Comparison of ENCODE assay signal across 1 cellular context in genomic region chr19:10288662-10289166, GRCh38.
TF ChIP-seq lines count a peak whose summit lies in the region.

No MANE protein-coding gene starts in this region.

TF ChIP-seq in GM12878, 131 proteins besides CTCF, POLR2A, EP300 and RAD21 (continues in another document):
- TF ChIP-seq ATF7 (IDR thresholded peaks at IDR 0.05; ENCODE audit: low read depth) (no peak), STAT1 (conservative IDR thresholded peaks at IDR 0.05) (0 out of 2 replicates have a peak, but pooled peaks have one; percentile 23), ZNF24 (IDR thresholded peaks at IDR 0.05) (no peak), ZSCAN29 (IDR thresholded peaks at IDR 0.05) (no peak), KLF5 (IDR thresholded peaks at IDR 0.05; ENCODE audit: partially characterized antibody) (peak; percentile 31), FOXM1 (IDR thresholded peaks at IDR 0.05; ENCODE audit: low read depth, low read length) (no peak), ZNF622 (IDR thresholded peaks at IDR 0.05) (no peak), CHD1 (IDR thresholded peaks at IDR 0.05; ENCODE audit: low read depth, low read length) (no peak), SMAD5 (IDR thresholded peaks at IDR 0.05; ENCODE audit: low read depth) (no peak), POLR2AphosphoS2 (IDR thresholded peaks at IDR 0.05; ENCODE audit: low read depth, low read length) (no peak), CUX1 (IDR thresholded peaks at IDR 0.05; ENCODE audit: insufficient replicate concordance, low read depth, low read length) (no peak), TCF3 (IDR thresholded peaks at IDR 0.05; ENCODE audit: borderline replicate concordance, insufficient read depth, low read depth, low read length) (no peak), USF2 (IDR thresholded peaks at IDR 0.05; ENCODE audit: borderline replicate concordance, low read depth, low read length) (no peak), BRCA1 (IDR thresholded peaks at IDR 0.05; ENCODE audit: low read depth, low read length) (no peak), E4F1 (IDR thresholded peaks at IDR 0.05; ENCODE audit: borderline replicate concordance, partially characterized antibody) (no peak), JUNB (IDR thresholded peaks at IDR 0.05) (no peak), TARDBP (IDR thresholded peaks at IDR 0.05; ENCODE audit: borderline replicate concordance) (no peak), SIX5 (IDR thresholded peaks at IDR 0.05; ENCODE audit: low read depth, low read length, severe bottlenecking) (no peak), SREBF1 (IDR thresholded peaks at IDR 0.05; ENCODE audit: low read length) (no peak), CEBPB (IDR thresholded peaks at IDR 0.05; ENCODE audit: borderline replicate concordance in 1 of 2, low read depth in 2 of 2, low read length in 2 of 2) (no peak), ZZZ3 (IDR thresholded peaks at IDR 0.05; ENCODE audit: control insufficient read depth, insufficient read length, low read depth) (no peak), IRF3 (IDR thresholded peaks at IDR 0.05) (no peak), EED (IDR thresholded peaks at IDR 0.05; ENCODE audit: low read depth) (no peak), NR2C2 (IDR thresholded peaks at IDR 0.05; ENCODE audit: borderline replicate concordance, control insufficient read depth, insufficient read length, low read depth) (no peak), SMARCA5 (IDR thresholded peaks at IDR 0.05) (0 out of 2 replicates have a peak, but pooled peaks have one; percentile 26), TCF12 (IDR thresholded peaks at IDR 0.05; ENCODE audit: low read depth, low read length) (no peak), CREB1 (IDR thresholded peaks at IDR 0.05; ENCODE audit: low read depth) (0 out of 2 replicates have a peak, but pooled peaks have one; percentile 2), HDAC2 (IDR thresholded peaks at IDR 0.05) (no peak), CHD2 (IDR thresholded peaks at IDR 0.05; ENCODE audit: borderline replicate concordance, low read depth, low read length) (0 out of 2 replicates have a peak, but pooled peaks have one; percentile 2), NBN (IDR thresholded peaks at IDR 0.05) (peak; percentile 33; the same call in 1 of the 2 replicates), FOS (IDR thresholded peaks at IDR 0.05; ENCODE audit: borderline replicate concordance, extremely low read depth, insufficient read length) (no peak), MTA3 (IDR thresholded peaks at IDR 0.05; ENCODE audit: borderline replicate concordance, low read length) (no peak), TCF7 (IDR thresholded peaks at IDR 0.05; ENCODE audit: borderline replicate concordance) (no peak), RBBP5 (conservative IDR thresholded peaks at IDR 0.05) (no peak), BCL11A (IDR thresholded peaks at IDR 0.05; ENCODE audit: low read depth, low read length) (no peak), HDAC6 (IDR thresholded peaks at IDR 0.05; ENCODE audit: unreplicated experiment) (no peak), NR2C1 (IDR thresholded peaks at IDR 0.05) (no peak)
- TF ChIP-seq, protein P1, sequence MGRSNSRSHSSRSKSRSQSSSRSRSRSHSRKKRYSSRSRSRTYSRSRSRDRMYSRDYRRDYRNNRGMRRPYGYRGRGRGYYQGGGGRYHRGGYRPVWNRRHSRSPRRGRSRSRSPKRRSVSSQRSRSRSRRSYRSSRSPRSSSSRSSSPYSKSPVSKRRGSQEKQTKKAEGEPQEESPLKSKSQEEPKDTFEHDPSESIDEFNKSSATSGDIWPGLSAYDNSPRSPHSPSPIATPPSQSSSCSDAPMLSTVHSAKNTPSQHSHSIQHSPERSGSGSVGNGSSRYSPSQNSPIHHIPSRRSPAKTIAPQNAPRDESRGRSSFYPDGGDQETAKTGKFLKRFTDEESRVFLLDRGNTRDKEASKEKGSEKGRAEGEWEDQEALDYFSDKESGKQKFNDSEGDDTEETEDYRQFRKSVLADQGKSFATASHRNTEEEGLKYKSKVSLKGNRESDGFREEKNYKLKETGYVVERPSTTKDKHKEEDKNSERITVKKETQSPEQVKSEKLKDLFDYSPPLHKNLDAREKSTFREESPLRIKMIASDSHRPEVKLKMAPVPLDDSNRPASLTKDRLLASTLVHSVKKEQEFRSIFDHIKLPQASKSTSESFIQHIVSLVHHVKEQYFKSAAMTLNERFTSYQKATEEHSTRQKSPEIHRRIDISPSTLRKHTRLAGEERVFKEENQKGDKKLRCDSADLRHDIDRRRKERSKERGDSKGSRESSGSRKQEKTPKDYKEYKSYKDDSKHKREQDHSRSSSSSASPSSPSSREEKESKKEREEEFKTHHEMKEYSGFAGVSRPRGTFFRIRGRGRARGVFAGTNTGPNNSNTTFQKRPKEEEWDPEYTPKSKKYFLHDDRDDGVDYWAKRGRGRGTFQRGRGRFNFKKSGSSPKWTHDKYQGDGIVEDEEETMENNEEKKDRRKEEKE (IDR thresholded peaks at IDR 0.05): no peak
- TF ChIP-seq, protein P2, sequence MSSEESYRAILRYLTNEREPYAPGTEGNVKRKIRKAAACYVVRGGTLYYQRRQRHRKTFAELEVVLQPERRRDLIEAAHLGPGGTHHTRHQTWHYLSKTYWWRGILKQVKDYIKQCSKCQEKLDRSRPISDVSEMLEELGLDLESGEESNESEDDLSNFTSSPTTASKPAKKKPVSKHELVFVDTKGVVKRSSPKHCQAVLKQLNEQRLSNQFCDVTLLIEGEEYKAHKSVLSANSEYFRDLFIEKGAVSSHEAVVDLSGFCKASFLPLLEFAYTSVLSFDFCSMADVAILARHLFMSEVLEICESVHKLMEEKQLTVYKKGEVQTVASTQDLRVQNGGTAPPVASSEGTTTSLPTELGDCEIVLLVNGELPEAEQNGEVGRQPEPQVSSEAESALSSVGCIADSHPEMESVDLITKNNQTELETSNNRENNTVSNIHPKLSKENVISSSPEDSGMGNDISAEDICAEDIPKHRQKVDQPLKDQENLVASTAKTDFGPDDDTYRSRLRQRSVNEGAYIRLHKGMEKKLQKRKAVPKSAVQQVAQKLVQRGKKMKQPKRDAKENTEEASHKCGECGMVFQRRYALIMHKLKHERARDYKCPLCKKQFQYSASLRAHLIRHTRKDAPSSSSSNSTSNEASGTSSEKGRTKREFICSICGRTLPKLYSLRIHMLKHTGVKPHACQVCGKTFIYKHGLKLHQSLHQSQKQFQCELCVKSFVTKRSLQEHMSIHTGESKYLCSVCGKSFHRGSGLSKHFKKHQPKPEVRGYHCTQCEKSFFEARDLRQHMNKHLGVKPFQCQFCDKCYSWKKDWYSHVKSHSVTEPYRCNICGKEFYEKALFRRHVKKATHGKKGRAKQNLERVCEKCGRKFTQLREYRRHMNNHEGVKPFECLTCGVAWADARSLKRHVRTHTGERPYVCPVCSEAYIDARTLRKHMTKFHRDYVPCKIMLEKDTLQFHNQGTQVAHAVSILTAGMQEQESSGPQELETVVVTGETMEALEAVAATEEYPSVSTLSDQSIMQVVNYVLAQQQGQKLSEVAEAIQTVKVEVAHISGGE (CRISPR knock-in tag; IDR thresholded peaks at IDR 0.05): no peak
- TF ChIP-seq, protein P3, sequence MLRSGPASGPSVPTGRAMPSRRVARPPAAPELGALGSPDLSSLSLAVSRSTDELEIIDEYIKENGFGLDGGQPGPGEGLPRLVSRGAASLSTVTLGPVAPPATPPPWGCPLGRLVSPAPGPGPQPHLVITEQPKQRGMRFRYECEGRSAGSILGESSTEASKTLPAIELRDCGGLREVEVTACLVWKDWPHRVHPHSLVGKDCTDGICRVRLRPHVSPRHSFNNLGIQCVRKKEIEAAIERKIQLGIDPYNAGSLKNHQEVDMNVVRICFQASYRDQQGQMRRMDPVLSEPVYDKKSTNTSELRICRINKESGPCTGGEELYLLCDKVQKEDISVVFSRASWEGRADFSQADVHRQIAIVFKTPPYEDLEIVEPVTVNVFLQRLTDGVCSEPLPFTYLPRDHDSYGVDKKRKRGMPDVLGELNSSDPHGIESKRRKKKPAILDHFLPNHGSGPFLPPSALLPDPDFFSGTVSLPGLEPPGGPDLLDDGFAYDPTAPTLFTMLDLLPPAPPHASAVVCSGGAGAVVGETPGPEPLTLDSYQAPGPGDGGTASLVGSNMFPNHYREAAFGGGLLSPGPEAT (IDR thresholded peaks at IDR 0.05; ENCODE audit: low read depth): no peak
- TF ChIP-seq, protein P4, sequence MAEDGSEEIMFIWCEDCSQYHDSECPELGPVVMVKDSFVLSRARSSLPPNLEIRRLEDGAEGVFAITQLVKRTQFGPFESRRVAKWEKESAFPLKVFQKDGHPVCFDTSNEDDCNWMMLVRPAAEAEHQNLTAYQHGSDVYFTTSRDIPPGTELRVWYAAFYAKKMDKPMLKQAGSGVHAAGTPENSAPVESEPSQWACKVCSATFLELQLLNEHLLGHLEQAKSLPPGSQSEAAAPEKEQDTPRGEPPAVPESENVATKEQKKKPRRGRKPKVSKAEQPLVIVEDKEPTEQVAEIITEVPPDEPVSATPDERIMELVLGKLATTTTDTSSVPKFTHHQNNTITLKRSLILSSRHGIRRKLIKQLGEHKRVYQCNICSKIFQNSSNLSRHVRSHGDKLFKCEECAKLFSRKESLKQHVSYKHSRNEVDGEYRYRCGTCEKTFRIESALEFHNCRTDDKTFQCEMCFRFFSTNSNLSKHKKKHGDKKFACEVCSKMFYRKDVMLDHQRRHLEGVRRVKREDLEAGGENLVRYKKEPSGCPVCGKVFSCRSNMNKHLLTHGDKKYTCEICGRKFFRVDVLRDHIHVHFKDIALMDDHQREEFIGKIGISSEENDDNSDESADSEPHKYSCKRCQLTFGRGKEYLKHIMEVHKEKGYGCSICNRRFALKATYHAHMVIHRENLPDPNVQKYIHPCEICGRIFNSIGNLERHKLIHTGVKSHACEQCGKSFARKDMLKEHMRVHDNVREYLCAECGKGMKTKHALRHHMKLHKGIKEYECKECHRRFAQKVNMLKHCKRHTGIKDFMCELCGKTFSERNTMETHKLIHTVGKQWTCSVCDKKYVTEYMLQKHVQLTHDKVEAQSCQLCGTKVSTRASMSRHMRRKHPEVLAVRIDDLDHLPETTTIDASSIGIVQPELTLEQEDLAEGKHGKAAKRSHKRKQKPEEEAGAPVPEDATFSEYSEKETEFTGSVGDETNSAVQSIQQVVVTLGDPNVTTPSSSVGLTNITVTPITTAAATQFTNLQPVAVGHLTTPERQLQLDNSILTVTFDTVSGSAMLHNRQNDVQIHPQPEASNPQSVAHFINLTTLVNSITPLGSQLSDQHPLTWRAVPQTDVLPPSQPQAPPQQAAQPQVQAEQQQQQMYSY (CRISPR knock-in tag; IDR thresholded peaks at IDR 0.05): no peak
